Comparison of ENCODE assay signal across 30 cellular contexts in genomic region chr17:8012045-8012580, GRCh38. TPM values are rescaled to one million over a fixed set of nuclear protein-coding genes. Genes with fewer than 3 reads are reported as not detected.
A peak's percentile ranks its signal among the peaks of the same experiment; 100 is the strongest.
DNase-seq lines count a peak whose midpoint lies in the region; ATAC-seq and TF ChIP-seq lines count a peak whose summit lies in the region.
"Had no signal": no experiment of that assay in that cellular context is flagged by ENCODE, and none has a peak within 500 bp of the region (broad histone marks: within the 10 kb centered on the region; RNA-seq: fewer than 3 reads in every experiment).

No MANE protein-coding gene starts in this region.

- no peak overlapping the region for H2BK120ac ChIP-seq in H9 (ENCODE audit: low read depth, low read length, poor library complexity, severe bottlenecking)

- H3K4me3 Mint-ChIP-seq in H9: no peak overlapping the region
- H3K4me3 Mint-ChIP-seq: CD14-positive monocyte; CD4-positive, alpha-beta memory T cell; CD4-positive, CD25-positive, alpha-beta regulatory T cell; CD8-positive, alpha-beta memory T cell had no signal

- no peaks in the 10 kb centered on the region for H3K9me3 Mint-ChIP-seq in H9
- H3K9me3 Mint-ChIP-seq: CD4-positive, alpha-beta memory T cell; CD4-positive, CD25-positive, alpha-beta regulatory T cell; CD8-positive, alpha-beta memory T cell had no signal

- H3K27me3 Mint-ChIP-seq in H9 (ENCODE audit: low read depth): peaks cover 37% of the 10 kb centered on the region

- H3K4me2 ChIP-seq in H9 (ENCODE audit: insufficient read depth, insufficient read length, low read length): no peak overlapping the region

- intact Hi-C loops in posterior vena cava (cut with DNase I): no loop called here
- intact Hi-C loops in sigmoid colon (cut with DNase I): no loop called here

- H3K9ac ChIP-seq in H9 (ENCODE audit: extremely low read depth, insufficient read length, low read length): no peak overlapping the region
- H3K9ac ChIP-seq: BLaER1 had no signal

- H3K4ac ChIP-seq in H9 (ENCODE audit: low read depth, low read length): no peak overlapping the region

- no peak overlapping the region; the same call in 1 of the 2 replicates for H3K14ac ChIP-seq in H9 (ENCODE audit: insufficient read depth, low read length)

- no peak for TF ChIP-seq EP300 in sigmoid colon (IDR thresholded peaks at IDR 0.05)

- DNase-seq in H9: peak; percentile 30
- DNase-seq in left lobe of liver (ENCODE audit: low spot score): peak; percentile 39
- peak; percentile 62 for DNase-seq in posterior vena cava (ENCODE audit: low spot score)
- peak; percentile 53 for DNase-seq in sigmoid colon
- DNase-seq in NCI-H146 (lab: John Stamatoyannopoulos, UW): no peak
- DNase-seq: 8988T; ACHN; BE2C; C1 segment of cervical spinal cord; CD4-positive, alpha-beta memory T cell; CD4-positive, CD25-positive, alpha-beta regulatory T cell; CD8-positive, alpha-beta memory T cell; COR-L47; DMS 273 treated with DMSO at 0.1 percent for 48 hours; DMS153; DMS53; DMS79; DND-41; EL; GDM1 had no signal

- H2BK5ac ChIP-seq in H9 (ENCODE audit: insufficient read length, low read length): no peak overlapping the region

- no peak overlapping the region for H3T11ph ChIP-seq in H9 (ENCODE audit: low read length)

- H4K91ac ChIP-seq in H9 (ENCODE audit: insufficient read length, low read depth, low read length): no peak overlapping the region

- no peak overlapping the region for H3K4me3 ChIP-seq in sigmoid colon
- H3K4me3 ChIP-seq: BLaER1, GM12878 had no signal

- no peaks in the 10 kb centered on the region for H4K20me1 ChIP-seq in H9 (ENCODE audit: control insufficient read depth, insufficient read depth, insufficient read length)

- no CpG with 5 or more reads among the region's 15 CpGs for WGBS in H9 (ENCODE audit: extremely low coverage, insufficient read length, low lambda C conversion rate)
- 84 to 88% methylated on average over 15 of the region's 15 CpGs for WGBS in sigmoid colon, 2 donors

- H3K79me2 ChIP-seq in H9 (ENCODE audit: insufficient read depth, low read length): no peaks in the 10 kb centered on the region

- TF ChIP-seq POLR2A in sigmoid colon (IDR thresholded peaks at IDR 0.05): no peak

- H2AK5ac ChIP-seq in H9 (ENCODE audit: insufficient read length, low read length): no peak overlapping the region

- no peak overlapping the region for H3K56ac ChIP-seq in H9 (ENCODE audit: insufficient read length, low read depth, low read length)

- H3K36me3 ChIP-seq in sigmoid colon: no peaks in the 10 kb centered on the region
- H3K36me3 ChIP-seq: BE2C, BLaER1 had no signal

- no peak overlapping the region for H2BK20ac ChIP-seq in H9 (ENCODE audit: low read depth, low read length, poor library complexity, severe bottlenecking)

- H3K4me1 ChIP-seq in H9 (ENCODE audit: insufficient read depth, low read length) (no peaks in the 10 kb centered on the region; the same call in 1 of the 2 replicates), sigmoid colon (peaks cover 0 to 16% (median 13%) of the 10 kb centered on the region in 4 donors)
- H3K4me1 ChIP-seq: BE2C had no signal

- no peaks in the 10 kb centered on the region for H3K9me3 ChIP-seq in H9 (ENCODE audit: control insufficient read depth, low read depth, low read length)
- no peaks in the 10 kb centered on the region for H3K9me3 ChIP-seq in sigmoid colon
- H3K9me3 ChIP-seq: BE2C, BLaER1 had no signal

- peaks cover 11 to 13% of the 10 kb centered on the region in 2 experiments for H3K4me1 Mint-ChIP-seq in H9

- no peak overlapping the region for H3K27ac Mint-ChIP-seq in H9
- H3K27ac Mint-ChIP-seq: CD14-positive monocyte; CD4-positive, alpha-beta memory T cell; CD8-positive, alpha-beta memory T cell had no signal

- no peak for ATAC-seq in left lobe of liver
- no peak for ATAC-seq in HG02763 (IDR thresholded peaks at IDR 0.05; ENCODE audit: unreplicated experiment)
- no peak for ATAC-seq in esophagus mucosa
- no peak for ATAC-seq in HG03342 (IDR thresholded peaks at IDR 0.05; ENCODE audit: unreplicated experiment)
- ATAC-seq: GM12878 had no signal

- no peaks in the 10 kb centered on the region for H3K79me1 ChIP-seq in H9 (ENCODE audit: insufficient read depth, low read depth, low read length, poor library complexity, severe bottlenecking)

- no peaks in the 10 kb centered on the region; the same call in 1 of the 2 replicates for H3K27me3 ChIP-seq in H9 (ENCODE audit: insufficient read depth, low read length)
- peaks cover 3 to 43% (median 17%) of the 10 kb centered on the region in 3 donors for H3K27me3 ChIP-seq in sigmoid colon
- H3K27me3 ChIP-seq: BE2C had no signal

- no peak overlapping the region for H2BK12ac ChIP-seq in H9 (ENCODE audit: insufficient read length, low read depth, low read length)

- H2BK15ac ChIP-seq in H9 (ENCODE audit: low read depth, low read length): no peak overlapping the region

- H4K8ac ChIP-seq in H9 (replicated peaks; ENCODE audit: insufficient read length, low read depth, low read length): no peak overlapping the region

- H4K5ac ChIP-seq in H9 (ENCODE audit: insufficient read length, low read depth, low read length): no peak overlapping the region

- no peak overlapping the region for H2AFZ ChIP-seq in H9 (ENCODE audit: low read length)

- H3K27ac ChIP-seq in H9 (ENCODE audit: insufficient read length, low read depth, low read length) (no peak overlapping the region), sigmoid colon (no peak overlapping the region)
- H3K27ac ChIP-seq: BLaER1 had no signal

- TF ChIP-seq CTCF in H9 (conservative IDR thresholded peaks at IDR 0.05) (no peak), sigmoid colon (IDR thresholded peaks at IDR 0.05) (no peak)

- H3K23ac ChIP-seq in H9 (ENCODE audit: insufficient read length, low read depth, low read length): no peak overlapping the region

- H3K18ac ChIP-seq in H9 (ENCODE audit: insufficient read length, low read depth, low read length): no peak overlapping the region

- H3K36me3 Mint-ChIP-seq in H9 (ENCODE audit: insufficient read depth in 1 of 3, low read depth in 3 of 3): peaks cover 0 to 1% (median 0%) of the 10 kb centered on the region in 3 experiments; a peak in 2 of 7 replicates
- H3K36me3 Mint-ChIP-seq: CD4-positive, alpha-beta memory T cell; CD4-positive, CD25-positive, alpha-beta regulatory T cell; CD8-positive, alpha-beta memory T cell had no signal

- H3K23me2 ChIP-seq in H9 (ENCODE audit: insufficient read length, low read depth, low read length, poor library complexity, severe bottlenecking): peaks cover 11% of the 10 kb centered on the region

RNA-seq across cellular contexts. Expression of gene GUCY2D, which starts 9.7 kb away (rescaled TPM):
- total RNA-seq in H9 (2021) (0.15 and 0.35 TPM in 2 replicates), left lobe of liver (0.05 TPM), posterior vena cava (not detected), sigmoid colon (not detected), esophagus mucosa (3.5 TPM)
- under 1 TPM in 1 of 3 donors, not detected in 2; 0.04 TPM for polyA plus RNA-seq in sigmoid colon
- total RNA-seq: A673; CD4-positive, alpha-beta memory T cell; CD4-positive, CD25-positive, alpha-beta regulatory T cell; CD8-positive, alpha-beta memory T cell; G401; GM12878 had no signal
- polyA plus RNA-seq: AG04450, GM12878 had no signal

RNA-seq across cellular contexts. Expression of gene ALOX15B, which starts 26.7 kb away (rescaled TPM):
- total RNA-seq in H9 (2021) (0.11 TPM in 1 of 2 replicates, not detected in the other), left lobe of liver (0.35 TPM), posterior vena cava (1 to 10 TPM in 1 of 2 donors, under 1 TPM in 1; 0.48 to 3.3 TPM), sigmoid colon (1 to 10 TPM; 2.8 to 5.3 (median 4.3) TPM), esophagus mucosa (121 TPM)
- polyA plus RNA-seq in sigmoid colon: 1 to 10 TPM; 1.2 to 3.2 (median 1.8) TPM
- total RNA-seq: CD4-positive, CD25-positive, alpha-beta regulatory T cell; CD8-positive, alpha-beta memory T cell; Daoy; G401; GM12878 had no signal
- polyA plus RNA-seq: AG04450; CD4-positive, alpha-beta memory T cell; CD4-positive, CD25-positive, alpha-beta regulatory T cell; CD8-positive, alpha-beta memory T cell had no signal

Comparison
In these comparisons a context has a peak if more than half of its experiments do, and no peak if none do; other contexts are left out.
1. RNA of gene ALOX15B, which starts 26.7 kb away (total RNA-seq): 121 TPM in esophagus mucosa (single experiment); 2.8 to 5.3 TPM in sigmoid colon, 0.48 to 3.3 TPM in posterior vena cava, 0.35 TPM in left lobe of liver (single experiment) and 0.11 TPM in H9; every median in the first group is over 10 times any median in the second.